ENCODE assay signal across 20 cellular contexts in genomic region chr20:57211406-57211805, GRCh38. TPM values are rescaled to one million over a fixed set of nuclear protein-coding genes. Genes with fewer than 3 reads are reported as not detected.
"Had no signal": no experiment of that assay in that cellular context is flagged by ENCODE, and none has a peak within 500 bp of the region (broad histone marks: within the 10 kb centered on the region; RNA-seq: fewer than 3 reads in every experiment).

No MANE protein-coding gene starts in this region.

- H3K27ac ChIP-seq: brain microvascular endothelial cell, colonic mucosa, lower lobe of right lung, neutrophil, parathyroid adenoma, testis, upper lobe of left lung had no signal

- H3K4me3 ChIP-seq: colonic mucosa, lower lobe of right lung, stomach, testis, upper lobe of left lung had no signal

- ATAC-seq: activated CD8-positive, alpha-beta memory T cell treated with anti-CD3 and anti-CD28 coated beads, Interleukin-2, amount 10 ng/mL, durations not matched to agents 7 days and 5 days; lower lobe of right lung; stimulated activated effector memory CD8-positive, alpha-beta T cell treated with anti-CD3 and anti-CD28 coated beads, Interleukin-12 subunit alpha, Interleukin-12 subunit beta, amount 100 ng/mL, for 72 hours had no signal

- H3K9me3 ChIP-seq: colonic mucosa, lower lobe of right lung, neutrophil, testis had no signal

- H3K4me1 ChIP-seq: lower lobe of right lung, parathyroid adenoma, testis, upper lobe of left lung had no signal

- H3K79me2 ChIP-seq: parathyroid adenoma had no signal

- H2AFZ ChIP-seq: parathyroid adenoma had no signal

- H3K27me3 ChIP-seq: colonic mucosa, testis, upper lobe of left lung had no signal

- DNase-seq: activated B cell treated with CpG ODN at 0.5 μM for 24 hours; activated CD4-positive, alpha-beta memory T cell treated with anti-CD3 and anti-CD28 coated beads, Interleukin-2, amount 10 ng/mL, durations not matched to agents 7 days and 5 days; activated CD4-positive, alpha-beta T cell treated with anti-CD3 and anti-CD28 coated beads for 4 hours; activated CD8-positive, alpha-beta memory T cell treated with anti-CD3 and anti-CD28 coated beads, Interleukin-2, amount 10 ng/mL, durations not matched to agents 7 days and 5 days; activated naive CD4-positive, alpha-beta T cell treated with anti-CD3 and anti-CD28 coated beads for 36 hours; brain microvascular endothelial cell; colonic mucosa; foreskin melanocyte; glutamatergic neuron; hypothalamus; lower lobe of right lung; stimulated activated CD4-positive, alpha-beta T cell treated with anti-CD3 and anti-CD28 coated beads, Interleukin-4, amount 100 ng/mL, for 24 hours; stomach; testis had no signal

- H3K36me3 ChIP-seq: brain microvascular endothelial cell, colonic mucosa, lower lobe of right lung, neutrophil, stomach, upper lobe of left lung had no signal

- H3K9ac ChIP-seq: parathyroid adenoma had no signal

RNA-seq across cellular contexts. Expression of gene BMP7, which starts 55.0 kb away (rescaled TPM):
- total RNA-seq: activated B cell treated with CpG ODN at 0.5 μM for 24 hours; activated CD4-positive, alpha-beta memory T cell treated with anti-CD3 and anti-CD28 coated beads, Interleukin-2, amount 10 ng/mL, durations not matched to agents 7 days and 5 days; activated CD8-positive, alpha-beta memory T cell treated with anti-CD3 and anti-CD28 coated beads, Interleukin-2, amount 10 ng/mL, durations not matched to agents 7 days and 5 days; activated naive CD4-positive, alpha-beta T cell treated with anti-CD3 and anti-CD28 coated beads for 36 hours; fibroblast of lung; myocyte had no signal
- polyA plus RNA-seq: fibroblast of lung had no signal
